In genomic region chrX:22081475-22082092, GRCh38 we compare ENCODE assay signal across 7 cellular contexts. TPM values are rescaled to one million over a fixed set of nuclear protein-coding genes. Genes with fewer than 3 reads are reported as not detected.
DNase-seq lines count a peak whose midpoint lies in the region; ATAC-seq, FAIRE-seq and TF ChIP-seq lines count a peak whose summit lies in the region.

No MANE protein-coding gene starts in this region.

- CTCF ChIA-PET in PC-3 (lab: Charles Lee), result interaction anchor here (0.7 kb wide), 1 partner anchor 55 kb away, joined by 4 read pairs; no protein-coding TSS in a partner anchor

- H3K27ac ChIP-seq in PC-3 (ENCODE audit: low read length), result no peak overlapping the region
- no peak overlapping the region for H3K27ac ChIP-seq in heart right ventricle

- POLR2A ChIA-PET in PC-3 (lab: Charles Lee; ENCODE audit: unreplicated experiment), result no interaction called here

- peak overlapping the region; percentile 42 for H3K27ac Mint-ChIP-seq in activated T-helper 1 cell treated with anti-CD3 and anti-CD28 coated beads, Interleukin-12 subunit alpha, Interleukin-12 subunit beta, Interleukin-2, Interleukin-4 antibody, amounts not matched to agents 30 ng/mL and 10 ng/mL and 1 ng/mL, durations not matched to agents 14 hours and 24 hours and 36 hours

- H3K9ac ChIP-seq in PC-3 (ENCODE audit: low read length), result no peak overlapping the region

- WGBS in heart right ventricle, 2 donors, result 48 to 60% methylated on average over 7 of the region's 7 CpGs

- H3K4me3 ChIP-seq in PC-3 (ENCODE audit: low read length), result no peak overlapping the region
- no peak overlapping the region for H3K4me3 ChIP-seq in heart right ventricle

- no peaks in the 10 kb centered on the region for H3F3A ChIP-seq in PC-3 (ENCODE audit: low read length, unreplicated experiment)

- BruUV-seq in PC-3 (replicated peaks; lab: Mats Ljungman, UMichigan), result no TSS peak

- peaks cover 18% of the 10 kb centered on the region for H3K36me3 Mint-ChIP-seq in activated T-helper 1 cell treated with anti-CD3 and anti-CD28 coated beads, Interleukin-12 subunit alpha, Interleukin-12 subunit beta, Interleukin-2, Interleukin-4 antibody, amounts not matched to agents 30 ng/mL and 10 ng/mL and 1 ng/mL, durations not matched to agents 14 hours and 24 hours and 36 hours (ENCODE audit: low read depth)

- H2AFZ ChIP-seq in PC-3 (ENCODE audit: low read length), result no peak overlapping the region

- no peak overlapping the region for H3K4me3 Mint-ChIP-seq in activated T-helper 1 cell treated with anti-CD3 and anti-CD28 coated beads, Interleukin-12 subunit alpha, Interleukin-12 subunit beta, Interleukin-2, Interleukin-4 antibody, amounts not matched to agents 30 ng/mL and 10 ng/mL and 1 ng/mL, durations not matched to agents 14 hours and 24 hours and 36 hours

- FAIRE-seq in GM12892 (lab: Jason Lieb, UNC), result peak; percentile 44

- H3K27me3 ChIP-seq in PC-3 (ENCODE audit: low read length) (no peaks in the 10 kb centered on the region), heart right ventricle (peaks cover 0 to 5% (median 0%) of the 10 kb centered on the region in 7 donors)

- H3K9me3 Mint-ChIP-seq in activated T-helper 1 cell treated with anti-CD3 and anti-CD28 coated beads, Interleukin-12 subunit alpha, Interleukin-12 subunit beta, Interleukin-2, Interleukin-4 antibody, amounts not matched to agents 30 ng/mL and 10 ng/mL and 1 ng/mL, durations not matched to agents 14 hours and 24 hours and 36 hours, result peaks cover 6% of the 10 kb centered on the region

- intact Hi-C loops in PC-3 (cut with micrococcal nuclease) (loop anchor here (5.0 to 10.0 kb wide), 2 partner anchors 97 to 111 kb away; no protein-coding TSS in a partner anchor), heart right ventricle (cut with DNase I) (no loop called here)
- intact Hi-C loops in activated T-helper 1 cell treated with anti-CD3 and anti-CD28 coated beads, Interleukin-12 subunit alpha, Interleukin-12 subunit beta, Interleukin-2, Interleukin-4 antibody, amounts not matched to agents 30 ng/mL and 10 ng/mL and 1 ng/mL, durations not matched to agents 14 hours and 24 hours and 36 hours (cut with micrococcal nuclease), result loop anchor here (2.0 kb wide), 1 partner anchor 111 kb away; no protein-coding TSS in a partner anchor

- ATAC-seq in HG02884 (IDR thresholded peaks at IDR 0.05; ENCODE audit: unreplicated experiment) (peak; percentile 70), PC-3 (peak; percentile 78), heart right ventricle (peak in 2 of 8 donors; percentile 42 to 57), GM19035 (IDR thresholded peaks at IDR 0.05; ENCODE audit: unreplicated experiment) (no peak)

- H3K9me2 ChIP-seq in PC-3 (replicated peaks; ENCODE audit: low read length), result no peaks in the 10 kb centered on the region

- peak; percentile 88 for TF ChIP-seq CTCF in PC-3 (conservative IDR thresholded peaks at IDR 0.05; ENCODE audit: low read depth, low read length)
- peak; percentile 25 to 73 (median 53) for TF ChIP-seq CTCF in heart right ventricle (IDR thresholded peaks at IDR 0.05)

- H3K79me2 ChIP-seq in PC-3 (ENCODE audit: low read length), result no peaks in the 10 kb centered on the region

- H3K27me3 Mint-ChIP-seq in activated T-helper 1 cell treated with anti-CD3 and anti-CD28 coated beads, Interleukin-12 subunit alpha, Interleukin-12 subunit beta, Interleukin-2, Interleukin-4 antibody, amounts not matched to agents 30 ng/mL and 10 ng/mL and 1 ng/mL, durations not matched to agents 14 hours and 24 hours and 36 hours (ENCODE audit: insufficient read depth), result no peaks in the 10 kb centered on the region

- H3K9me3 ChIP-seq in PC-3 (ENCODE audit: low read length), result no peaks in the 10 kb centered on the region
- H3K9me3 ChIP-seq in heart right ventricle, result no peaks in the 10 kb centered on the region

- H4K20me1 ChIP-seq in PC-3 (ENCODE audit: low read length), result no peaks in the 10 kb centered on the region

- H3K4me1 ChIP-seq in PC-3 (ENCODE audit: insufficient read depth, low read length), result no peaks in the 10 kb centered on the region
- no peaks in the 10 kb centered on the region for H3K4me1 ChIP-seq in heart right ventricle

- H3K4me2 ChIP-seq in PC-3 (ENCODE audit: low read length), result no peak overlapping the region

- peaks cover 7% of the 10 kb centered on the region for H3K4me1 Mint-ChIP-seq in activated T-helper 1 cell treated with anti-CD3 and anti-CD28 coated beads, Interleukin-12 subunit alpha, Interleukin-12 subunit beta, Interleukin-2, Interleukin-4 antibody, amounts not matched to agents 30 ng/mL and 10 ng/mL and 1 ng/mL, durations not matched to agents 14 hours and 24 hours and 36 hours (ENCODE audit: low read depth)

- no peak for TF ChIP-seq POLR2A in GM12892 (IDR thresholded peaks at IDR 0.05; ENCODE audit: low read depth, low read length)

- DNase-seq in GM12892 (ENCODE audit: insufficient read length), result no peak
- peak; percentile 75 for DNase-seq in PC-3
- peak; percentile 2 for DNase-seq in activated T-helper 1 cell treated with anti-CD3 and anti-CD28 coated beads, Interleukin-12 subunit alpha, Interleukin-12 subunit beta, Interleukin-2, Interleukin-4 antibody, amounts not matched to agents 30 ng/mL and 10 ng/mL and 1 ng/mL, durations not matched to agents 14 hours and 24 hours and 36 hours (ENCODE audit: low spot score)
- peak; percentile 18 to 36 for DNase-seq in heart right ventricle
- DNase-seq in stimulated activated CD4-positive, alpha-beta T cell treated with anti-CD3 and anti-CD28 coated beads, Interleukin-1b, Interleukin-23, amount 100 ng/mL, for 48 hours, result peak; percentile 50

- H3K36me3 ChIP-seq in PC-3 (ENCODE audit: low read depth, low read length) (no peaks in the 10 kb centered on the region), heart right ventricle (no peaks in the 10 kb centered on the region)

RNA-seq across cellular contexts. Expression of gene PHEX, which starts 49.5 kb away (rescaled TPM):
- not detected for polyA plus RNA-seq in GM12892 (2012; ENCODE audit: missing spikeins)
- total RNA-seq in PC-3 (2014; rRNA removed) (0.62 and 1.0 TPM in 2 replicates), heart right ventricle (under 1 TPM in 8 of 10 donors, not detected in 2; 0.07 to 0.36 (median 0.21) TPM)
- total RNA-seq in activated T-helper 1 cell treated with anti-CD3 and anti-CD28 coated beads, Interleukin-12 subunit alpha, Interleukin-12 subunit beta, Interleukin-2, Interleukin-4 antibody, amounts not matched to agents 30 ng/mL and 10 ng/mL and 1 ng/mL, durations not matched to agents 14 hours and 24 hours and 36 hours, result 12.8 and 14.3 TPM in 2 replicates
- polyA plus RNA-seq in heart right ventricle, result under 1 TPM in 1 of 2 donors, not detected in 1; 0.01 TPM

Comparison
In these comparisons a context has a peak if more than half of its experiments do, and no peak if none do; other contexts are left out.
1. intact Hi-C loops: an anchor here in PC-3 (5.0 to 10.0 kb wide) and activated T-helper 1 cell treated with anti-CD3 and anti-CD28 coated beads, Interleukin-12 subunit alpha, Interleukin-12 subunit beta, Interleukin-2, Interleukin-4 antibody, amounts not matched to agents 30 ng/mL and 10 ng/mL and 1 ng/mL, durations not matched to agents 14 hours and 24 hours and 36 hours (2.0 kb wide); none called in heart right ventricle.